Comparison of ENCODE assay signal across 1 cellular context in genomic region chr1:17574502-17574901, GRCh38.
TF ChIP-seq lines count a peak whose summit lies in the region.

No MANE protein-coding gene starts in this region.

TF ChIP-seq in GM23338, 12 proteins besides CTCF, POLR2A, EP300 and RAD21 (continued from another document):
- TF ChIP-seq ZNF462 (CRISPR knock-in tag; IDR thresholded peaks at IDR 0.05) (no peak), NANOG (IDR thresholded peaks at IDR 0.05; ENCODE audit: borderline replicate concordance) (no peak), JUNB (IDR thresholded peaks at IDR 0.05; ENCODE audit: unreplicated experiment) (no peak), EZH2phosphoT487 (IDR thresholded peaks at IDR 0.05; ENCODE audit: unreplicated experiment) (no peak), STAT1 (IDR thresholded peaks at IDR 0.05; ENCODE audit: unreplicated experiment) (no peak), EZH2 (IDR thresholded peaks at IDR 0.05; ENCODE audit: low read depth, unreplicated experiment) (no peak)
- TF ChIP-seq, protein P1, sequence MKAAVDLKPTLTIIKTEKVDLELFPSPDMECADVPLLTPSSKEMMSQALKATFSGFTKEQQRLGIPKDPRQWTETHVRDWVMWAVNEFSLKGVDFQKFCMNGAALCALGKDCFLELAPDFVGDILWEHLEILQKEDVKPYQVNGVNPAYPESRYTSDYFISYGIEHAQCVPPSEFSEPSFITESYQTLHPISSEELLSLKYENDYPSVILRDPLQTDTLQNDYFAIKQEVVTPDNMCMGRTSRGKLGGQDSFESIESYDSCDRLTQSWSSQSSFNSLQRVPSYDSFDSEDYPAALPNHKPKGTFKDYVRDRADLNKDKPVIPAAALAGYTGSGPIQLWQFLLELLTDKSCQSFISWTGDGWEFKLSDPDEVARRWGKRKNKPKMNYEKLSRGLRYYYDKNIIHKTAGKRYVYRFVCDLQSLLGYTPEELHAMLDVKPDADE (IDR thresholded peaks at IDR 0.05) = no peak
- TF ChIP-seq, protein P2, sequence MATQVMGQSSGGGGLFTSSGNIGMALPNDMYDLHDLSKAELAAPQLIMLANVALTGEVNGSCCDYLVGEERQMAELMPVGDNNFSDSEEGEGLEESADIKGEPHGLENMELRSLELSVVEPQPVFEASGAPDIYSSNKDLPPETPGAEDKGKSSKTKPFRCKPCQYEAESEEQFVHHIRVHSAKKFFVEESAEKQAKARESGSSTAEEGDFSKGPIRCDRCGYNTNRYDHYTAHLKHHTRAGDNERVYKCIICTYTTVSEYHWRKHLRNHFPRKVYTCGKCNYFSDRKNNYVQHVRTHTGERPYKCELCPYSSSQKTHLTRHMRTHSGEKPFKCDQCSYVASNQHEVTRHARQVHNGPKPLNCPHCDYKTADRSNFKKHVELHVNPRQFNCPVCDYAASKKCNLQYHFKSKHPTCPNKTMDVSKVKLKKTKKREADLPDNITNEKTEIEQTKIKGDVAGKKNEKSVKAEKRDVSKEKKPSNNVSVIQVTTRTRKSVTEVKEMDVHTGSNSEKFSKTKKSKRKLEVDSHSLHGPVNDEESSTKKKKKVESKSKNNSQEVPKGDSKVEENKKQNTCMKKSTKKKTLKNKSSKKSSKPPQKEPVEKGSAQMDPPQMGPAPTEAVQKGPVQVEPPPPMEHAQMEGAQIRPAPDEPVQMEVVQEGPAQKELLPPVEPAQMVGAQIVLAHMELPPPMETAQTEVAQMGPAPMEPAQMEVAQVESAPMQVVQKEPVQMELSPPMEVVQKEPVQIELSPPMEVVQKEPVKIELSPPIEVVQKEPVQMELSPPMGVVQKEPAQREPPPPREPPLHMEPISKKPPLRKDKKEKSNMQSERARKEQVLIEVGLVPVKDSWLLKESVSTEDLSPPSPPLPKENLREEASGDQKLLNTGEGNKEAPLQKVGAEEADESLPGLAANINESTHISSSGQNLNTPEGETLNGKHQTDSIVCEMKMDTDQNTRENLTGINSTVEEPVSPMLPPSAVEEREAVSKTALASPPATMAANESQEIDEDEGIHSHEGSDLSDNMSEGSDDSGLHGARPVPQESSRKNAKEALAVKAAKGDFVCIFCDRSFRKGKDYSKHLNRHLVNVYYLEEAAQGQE (IDR thresholded peaks at IDR 0.05; ENCODE audit: unreplicated experiment) = no peak
